ENCODE assay signal across 8 cellular contexts in genomic region chr3:48151058-48151806, GRCh38. TPM values are rescaled to one million over a fixed set of nuclear protein-coding genes. Genes with fewer than 3 reads are reported as not detected.
A peak's percentile ranks its signal among the peaks of the same experiment; 100 is the strongest.
DNase-seq lines count a peak whose midpoint lies in the region; ATAC-seq and TF ChIP-seq lines count a peak whose summit lies in the region.

No MANE protein-coding gene starts in this region.

- ATAC-seq in heart right ventricle = peak; percentile 93 to 98 (median 96)

- H3K36me3 ChIP-seq in adrenal gland (replicated peaks in 1 of 2) (no peaks in the 10 kb centered on the region), heart right ventricle (no peaks in the 10 kb centered on the region), prostate gland (no peaks in the 10 kb centered on the region)

- DNase-seq in SIG-M5 treated with dmso at 0.1 percent for 504 hours (lab: John Stamatoyannopoulos, UW; ENCODE audit: unreplicated experiment) (peak; percentile 45), SIG-M5 (lab: John Stamatoyannopoulos, UW) (no peak), MV-4-11 (lab: John Stamatoyannopoulos, UW) (peak; percentile 54), SKM-1 treated with dmso at 0.1 percent for 144 hours (lab: John Stamatoyannopoulos, UW; ENCODE audit: unreplicated experiment) (peak; percentile 30), adrenal gland (peak; percentile 70 to 92 (median 86)), heart right ventricle (peak; percentile 76 to 81), prostate gland (ENCODE audit: low spot score) (peak; percentile 57), ureter (ENCODE audit: low spot score) (peak; percentile 80)

- WGBS in adrenal gland, 4 donors = 36 to 46% (median 40%) methylated on average over 7 to 8 of the region's 8 CpGs
- WGBS in heart right ventricle, 2 donors = 23 to 33% methylated on average over 8 of the region's 8 CpGs
- WGBS in prostate gland = 30% methylated on average over 8 of the region's 8 CpGs

- TF ChIP-seq CTCF in adrenal gland (IDR thresholded peaks at IDR 0.05) (peak; percentile 62 to 91 (median 84)), heart right ventricle (IDR thresholded peaks at IDR 0.05) (peak; percentile 54 to 94 (median 85)), prostate gland (IDR thresholded peaks at IDR 0.05) (peak in 3 of 4 experiments; percentile 43 to 82 (median 81))

- TF ChIP-seq POLR2A in adrenal gland (IDR thresholded peaks at IDR 0.05) (no peak), prostate gland (IDR thresholded peaks at IDR 0.05) (no peak)

- H3K4me1 ChIP-seq in adrenal gland (replicated peaks in 1 of 2) (peaks cover 0 to 8% of the 10 kb centered on the region in 2 donors), heart right ventricle (peaks cover 5 to 21% (median 18%) of the 10 kb centered on the region in 9 donors), prostate gland (replicated peaks) (no peaks in the 10 kb centered on the region)

- H3K27me3 ChIP-seq in adrenal gland (no peaks in the 10 kb centered on the region), heart right ventricle (no peaks in the 10 kb centered on the region), prostate gland (replicated peaks; ENCODE audit: insufficient read depth) (no peaks in the 10 kb centered on the region)

- no peak overlapping the region for H3K4me3 ChIP-seq in adrenal gland
- peak overlapping the region in 1 of 10 donors; percentile 7 for H3K4me3 ChIP-seq in heart right ventricle
- no peak overlapping the region for H3K4me3 ChIP-seq in prostate gland

- peak overlapping the region in 2 of 5 donors; percentile 54 to 65 for H3K27ac ChIP-seq in adrenal gland
- H3K27ac ChIP-seq in heart right ventricle = peak overlapping the region; percentile 12 to 73 (median 58)
- peak overlapping the region in 1 of 2 donors; percentile 15 for H3K27ac ChIP-seq in prostate gland

- no peaks in the 10 kb centered on the region for H3K9me3 ChIP-seq in adrenal gland (replicated peaks in 1 of 3)
- no peaks in the 10 kb centered on the region for H3K9me3 ChIP-seq in heart right ventricle
- H3K9me3 ChIP-seq in prostate gland = no peaks in the 10 kb centered on the region

- intact Hi-C loops in adrenal gland (cut with DNase I) (loop anchor here (5.0 to 10.0 kb wide), 3 partner anchors 156 to 314 kb away; no protein-coding TSS in a partner anchor), heart right ventricle (cut with DNase I) (loop anchor here (1.0 to 10.0 kb wide), 15 partner anchors 62 to 626 kb away; no protein-coding TSS in a partner anchor), prostate gland (cut with DNase I) (loop anchor here (5.0 kb wide), 1 partner anchor 314 kb away; no protein-coding TSS in a partner anchor)

RNA-seq across cellular contexts. Expression of gene CDC25A, which starts 37.0 kb away (rescaled TPM):
- total RNA-seq in adrenal gland (1 to 10 TPM; 1.0 to 2.2 (median 1.3) TPM), heart right ventricle (1 to 10 TPM in 6 of 10 donors, under 1 TPM in 4; 0.47 to 3.2 (median 1.2) TPM), prostate gland (10 to 100 TPM in 1 of 2 donors, 1 to 10 TPM in 1; 9.9 to 32.2 TPM), ureter (2.1 TPM)
- polyA plus RNA-seq in adrenal gland (1 to 10 TPM in 1 of 3 donors, under 1 TPM in 2; 0.57 to 3.0 (median 0.64) TPM), heart right ventricle (under 1 TPM; 0.20 to 0.59 TPM)
